ENCODE assay signal across 9 cellular contexts in the genomic region with DNA sequence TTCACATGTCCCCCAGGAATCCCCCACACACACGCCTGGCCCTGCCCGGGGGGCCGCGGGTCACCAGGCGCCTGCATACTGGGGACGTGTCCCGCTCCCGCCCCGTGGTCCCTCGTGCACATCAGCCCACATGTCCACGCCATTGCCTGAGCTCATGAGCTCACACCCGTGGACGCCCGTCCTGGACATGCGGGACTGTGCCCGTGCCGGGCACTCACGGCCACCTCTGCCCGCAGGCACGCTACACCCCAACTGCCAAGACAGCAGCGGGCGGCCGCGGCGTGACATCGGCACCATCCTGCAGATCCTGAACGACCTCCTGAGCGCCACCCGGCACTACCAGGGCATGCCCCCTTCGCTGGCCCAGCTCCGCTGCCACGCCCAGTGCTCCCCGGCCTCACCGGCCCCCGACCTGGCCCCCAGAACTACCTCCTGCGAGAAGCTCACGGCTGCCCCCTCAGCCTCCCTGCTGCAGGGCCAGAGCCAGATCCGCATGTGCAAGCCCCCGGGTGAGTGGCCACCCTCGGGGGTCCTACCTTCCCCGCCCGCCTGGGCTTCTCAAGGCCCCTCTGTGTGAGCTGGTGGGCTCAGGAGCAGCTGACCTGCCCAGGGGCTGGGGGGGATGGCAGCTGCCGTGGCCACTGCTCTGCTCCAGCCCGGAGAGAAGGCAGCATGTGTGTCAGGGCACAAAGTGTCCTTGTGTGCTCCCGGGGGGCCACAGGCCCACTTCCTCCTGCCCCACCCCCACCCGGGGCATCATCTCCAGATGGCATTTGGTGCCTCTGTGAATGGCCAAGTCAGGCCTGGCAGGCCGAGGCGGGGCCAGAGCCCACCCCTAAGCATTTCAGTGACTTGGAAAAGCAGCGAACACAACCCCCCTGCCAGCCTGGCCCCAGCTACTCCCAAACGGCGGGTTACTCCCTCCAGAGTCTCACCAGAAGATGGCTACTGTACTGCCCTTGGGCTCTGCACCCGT. TPM values are rescaled to one million over a fixed set of nuclear protein-coding genes. Genes with fewer than 3 reads are reported as not detected.
A peak's percentile ranks its signal among the peaks of the same experiment; 100 is the strongest.
DNase-seq lines count a peak whose midpoint lies in the region; ATAC-seq and TF ChIP-seq lines count a peak whose summit lies in the region.
"Had no signal": no experiment of that assay in that cellular context is flagged by ENCODE, and none has a peak within 500 bp of the region (broad histone marks: within the 10 kb centered on the region; RNA-seq: fewer than 3 reads in every experiment).

No MANE protein-coding gene starts in this region.

- DNase-seq in activated naive CD4-positive, alpha-beta T cell treated with anti-CD3 and anti-CD28 coated beads for 36 hours: no peak
- no peak for DNase-seq in activated naive CD4-positive, alpha-beta T cell treated with anti-CD3 and anti-CD28 coated beads, Interleukin-2, amount 10 ng/mL, durations not matched to agents 7 days and 5 days
- no peak for DNase-seq in coronary artery (ENCODE audit: low spot score)
- peak; percentile 21 for DNase-seq in natural killer cell
- DNase-seq in type B pancreatic cell (ENCODE audit: extremely low spot score, unreplicated experiment): no peak
- no peak for DNase-seq in NCI-H446 treated with DMSO at 0.1 percent for 48 hours (lab: John Stamatoyannopoulos, UW)
- no peak for DNase-seq in AG08396 (ENCODE audit: low spot score)
- DNase-seq in COLO829 (ENCODE audit: low spot score): no peak

- intact Hi-C loops in activated naive CD4-positive, alpha-beta T cell treated with anti-CD3 and anti-CD28 coated beads for 36 hours (cut with micrococcal nuclease): no loop called here
- intact Hi-C loops in natural killer cell (cut with micrococcal nuclease): no loop called here

- no peaks in the 10 kb centered on the region for H3K27me3 Mint-ChIP-seq in activated naive CD4-positive, alpha-beta T cell treated with anti-CD3 and anti-CD28 coated beads for 36 hours (ENCODE audit: low read depth)
- no peaks in the 10 kb centered on the region for H3K27me3 Mint-ChIP-seq in activated naive CD4-positive, alpha-beta T cell treated with anti-CD3 and anti-CD28 coated beads, Interleukin-2, amount 10 ng/mL, durations not matched to agents 7 days and 5 days
- H3K27me3 Mint-ChIP-seq in natural killer cell (ENCODE audit: low read depth in 2 of 2): no peaks in the 10 kb centered on the region
- H3K27me3 Mint-ChIP-seq in type B pancreatic cell: no peaks in the 10 kb centered on the region

- peak overlapping the region; percentile 70 for H3K27ac Mint-ChIP-seq in activated naive CD4-positive, alpha-beta T cell treated with anti-CD3 and anti-CD28 coated beads for 36 hours
- H3K27ac Mint-ChIP-seq in activated naive CD4-positive, alpha-beta T cell treated with anti-CD3 and anti-CD28 coated beads, Interleukin-2, amount 10 ng/mL, durations not matched to agents 7 days and 5 days: no peak overlapping the region
- H3K27ac Mint-ChIP-seq in natural killer cell: peak overlapping the region; percentile 93 to 97
- H3K27ac Mint-ChIP-seq in type B pancreatic cell: peak overlapping the region; percentile 56

- H3K27ac ChIP-seq in coronary artery: peak overlapping the region; percentile 93 to 100

- no peaks in the 10 kb centered on the region for H3K9me3 Mint-ChIP-seq in activated naive CD4-positive, alpha-beta T cell treated with anti-CD3 and anti-CD28 coated beads for 36 hours
- H3K9me3 Mint-ChIP-seq in activated naive CD4-positive, alpha-beta T cell treated with anti-CD3 and anti-CD28 coated beads, Interleukin-2, amount 10 ng/mL, durations not matched to agents 7 days and 5 days: no peaks in the 10 kb centered on the region
- H3K9me3 Mint-ChIP-seq in natural killer cell (no peaks in the 10 kb centered on the region), type B pancreatic cell (no peaks in the 10 kb centered on the region)

- peaks cover 30% of the 10 kb centered on the region for H3K36me3 Mint-ChIP-seq in activated naive CD4-positive, alpha-beta T cell treated with anti-CD3 and anti-CD28 coated beads for 36 hours (ENCODE audit: low read depth)
- H3K36me3 Mint-ChIP-seq in activated naive CD4-positive, alpha-beta T cell treated with anti-CD3 and anti-CD28 coated beads, Interleukin-2, amount 10 ng/mL, durations not matched to agents 7 days and 5 days: peaks cover 43% of the 10 kb centered on the region
- H3K36me3 Mint-ChIP-seq in natural killer cell (no peaks in the 10 kb centered on the region), type B pancreatic cell (peaks cover 14% of the 10 kb centered on the region)

- H3K4me1 Mint-ChIP-seq in activated naive CD4-positive, alpha-beta T cell treated with anti-CD3 and anti-CD28 coated beads for 36 hours (ENCODE audit: low read depth): peaks cover 38% of the 10 kb centered on the region
- H3K4me1 Mint-ChIP-seq in activated naive CD4-positive, alpha-beta T cell treated with anti-CD3 and anti-CD28 coated beads, Interleukin-2, amount 10 ng/mL, durations not matched to agents 7 days and 5 days: peaks cover 44% of the 10 kb centered on the region
- H3K4me1 Mint-ChIP-seq in natural killer cell (peaks cover 16 to 58% of the 10 kb centered on the region in 2 donors), type B pancreatic cell (ENCODE audit: unreplicated experiment) (peaks cover 23% of the 10 kb centered on the region)

- CTCF ChIA-PET in activated naive CD4-positive, alpha-beta T cell treated with anti-CD3 and anti-CD28 coated beads for 36 hours (lab: Charles Lee): interaction anchor here (0.8 to 3.6 kb wide), 4 partner anchors 11 to 12 kb away, joined by 4 to 24 read pairs (median 6); no protein-coding TSS in a partner anchor
- CTCF ChIA-PET in activated naive CD4-positive, alpha-beta T cell treated with anti-CD3 and anti-CD28 coated beads, Interleukin-2, amount 10 ng/mL, durations not matched to agents 7 days and 5 days (lab: Charles Lee): interaction anchor here (0.9 to 5.0 kb wide), 3 partner anchors 11 kb away, joined by 4 to 17 read pairs (median 5); no protein-coding TSS in a partner anchor

- TF ChIP-seq CTCF in coronary artery (IDR thresholded peaks at IDR 0.05) (no peak), natural killer cell (IDR thresholded peaks at IDR 0.05) (no peak), type B pancreatic cell (conservative IDR thresholded peaks at IDR 0.05) (no peak)

- peak overlapping the region; percentile 43 for H3K4me3 ChIP-seq in coronary artery

- H3K4me3 Mint-ChIP-seq in activated naive CD4-positive, alpha-beta T cell treated with anti-CD3 and anti-CD28 coated beads for 36 hours: no peak overlapping the region
- no peak overlapping the region for H3K4me3 Mint-ChIP-seq in activated naive CD4-positive, alpha-beta T cell treated with anti-CD3 and anti-CD28 coated beads, Interleukin-2, amount 10 ng/mL, durations not matched to agents 7 days and 5 days
- H3K4me3 Mint-ChIP-seq in natural killer cell (peak overlapping the region; percentile 64), type B pancreatic cell (no peak overlapping the region)

- no peak for ATAC-seq in natural killer cell
- ATAC-seq: activated CD4-positive, CD25-positive, alpha-beta regulatory T cell treated with anti-CD3 and anti-CD28 coated beads, Interleukin-2, amount 50 U/mL, for 24 hours had no signal

RNA-seq across cellular contexts. Expression of a gene that starts 7.1 kb away (rescaled TPM):
- total RNA-seq in activated naive CD4-positive, alpha-beta T cell treated with anti-CD3 and anti-CD28 coated beads for 36 hours: 10 to 100 TPM; 50.1 to 52.9 TPM
- total RNA-seq in natural killer cell (100 to 1,000 TPM; 296 to 367 (median 314) TPM), type B pancreatic cell (ENCODE audit: low replicate concordance) (122 and 127 TPM in 2 replicates)

RNA-seq across cellular contexts. Expression of a gene that starts 13.7 kb away (rescaled TPM):
- total RNA-seq in activated naive CD4-positive, alpha-beta T cell treated with anti-CD3 and anti-CD28 coated beads for 36 hours: 100 to 1,000 TPM; 167 to 183 TPM
- total RNA-seq in natural killer cell (100 to 1,000 TPM; 410 to 454 (median 440) TPM), type B pancreatic cell (ENCODE audit: low replicate concordance) (316 and 421 TPM in 2 replicates)

RNA-seq across cellular contexts. Expression of a gene that starts 13.9 kb away (rescaled TPM):
- total RNA-seq in activated naive CD4-positive, alpha-beta T cell treated with anti-CD3 and anti-CD28 coated beads for 36 hours: 100 to 1,000 TPM; 153 TPM
- total RNA-seq in natural killer cell (100 to 1,000 TPM in 2 of 3 donors, 10 to 100 TPM in 1; 88.6 to 119 (median 104) TPM), type B pancreatic cell (ENCODE audit: low replicate concordance) (165 and 197 TPM in 2 replicates)

RNA-seq across cellular contexts. Expression of a gene that starts 17.7 kb away (rescaled TPM):
- 1 to 10 TPM in 1 of 2 experiments, under 1 TPM in 1; 0.77 to 1.1 TPM for total RNA-seq in activated naive CD4-positive, alpha-beta T cell treated with anti-CD3 and anti-CD28 coated beads for 36 hours
- under 1 TPM in 2 of 3 donors, not detected in 1; 0.14 to 0.41 TPM for total RNA-seq in natural killer cell
- total RNA-seq in type B pancreatic cell (ENCODE audit: low replicate concordance): 8.9 and 10.8 TPM in 2 replicates

RNA-seq across cellular contexts. Expression of a gene that starts 19.9 kb away (rescaled TPM):
- total RNA-seq in activated naive CD4-positive, alpha-beta T cell treated with anti-CD3 and anti-CD28 coated beads for 36 hours: 10 to 100 TPM; 62.8 to 65.3 TPM
- total RNA-seq in natural killer cell (10 to 100 TPM; 26.6 to 33.4 (median 27.1) TPM), type B pancreatic cell (ENCODE audit: low replicate concordance) (30.6 and 36.4 TPM in 2 replicates)
